ENCODE assay signal across 8 cellular contexts in genomic region chr3:194270627-194271458, GRCh38.
DNase-seq lines count a peak whose midpoint lies in the region; ATAC-seq and TF ChIP-seq lines count a peak whose summit lies in the region.

No MANE protein-coding gene starts in this region.

- no peaks in the 10 kb centered on the region for H3K9me3 ChIP-seq in esophagus muscularis mucosa

- H3K27ac ChIP-seq in esophagus muscularis mucosa (replicated peaks in 1 of 4) (peak overlapping the region; percentile 85 to 92 (median 87)), urinary bladder (ENCODE audit: low read depth) (peak overlapping the region; percentile 25)

- WGBS in esophagus muscularis mucosa, result 58% methylated on average over 10 of the region's 18 CpGs
- WGBS in urinary bladder, result 51% methylated on average over 18 of the region's 18 CpGs

- H3K4me3 ChIP-seq in esophagus muscularis mucosa (no peak overlapping the region), urinary bladder (ENCODE audit: low read depth, low read length) (no peak overlapping the region)

- H3K27me3 ChIP-seq in esophagus muscularis mucosa, result no peaks in the 10 kb centered on the region

- no peak for TF ChIP-seq POLR2A in esophagus muscularis mucosa (IDR thresholded peaks at IDR 0.05; ENCODE audit: low read depth)

- DNase-seq in DMS 273 (lab: John Stamatoyannopoulos, UW; ENCODE audit: unreplicated experiment) (peak; percentile 28), DMS 273 treated with DMSO at 0.1 percent for 48 hours (lab: John Stamatoyannopoulos, UW) (no peak), esophagus muscularis mucosa (ENCODE audit: extremely low spot score) (peak; percentile 96), mucosa of gallbladder (ENCODE audit: low spot score) (peak; percentile 90)

- peaks cover 52 to 91% (median 84%) of the 10 kb centered on the region in 4 donors for H3K4me1 ChIP-seq in esophagus muscularis mucosa
- no peaks in the 10 kb centered on the region for H3K4me1 ChIP-seq in urinary bladder (ENCODE audit: insufficient read depth)

- TF ChIP-seq EP300 in esophagus muscularis mucosa (IDR thresholded peaks at IDR 0.05), result peak; percentile 95

- TF ChIP-seq CTCF in esophagus muscularis mucosa (IDR thresholded peaks at IDR 0.05), result no peak

- ATAC-seq in HG03469 (IDR thresholded peaks at IDR 0.05; ENCODE audit: unreplicated experiment) (no peak), HG02588 (IDR thresholded peaks at IDR 0.05; ENCODE audit: unreplicated experiment) (no peak), HG03025 (IDR thresholded peaks at IDR 0.05; ENCODE audit: low FRiP score, unreplicated experiment) (no peak)

- intact Hi-C loops in esophagus muscularis mucosa (cut with DNase I), result no loop called here

- H3K36me3 ChIP-seq in esophagus muscularis mucosa, result no peaks in the 10 kb centered on the region
- H3K36me3 ChIP-seq in urinary bladder (ENCODE audit: insufficient read depth), result no peaks in the 10 kb centered on the region
